9 cellular contexts compared by ENCODE assay signal in genomic region chr10:34814228-34815173, GRCh38. TPM values are rescaled to one million over a fixed set of nuclear protein-coding genes. Genes with fewer than 3 reads are reported as not detected.
A peak's percentile ranks its signal among the peaks of the same experiment; 100 is the strongest.
DNase-seq lines count a peak whose midpoint lies in the region; ATAC-seq and TF ChIP-seq lines count a peak whose summit lies in the region.
"Had no signal": no experiment of that assay in that cellular context is flagged by ENCODE, and none has a peak within 500 bp of the region (broad histone marks: within the 10 kb centered on the region; RNA-seq: fewer than 3 reads in every experiment).

No MANE protein-coding gene starts in this region.

- no peak for DNase-seq in activated T-cell treated with anti-CD3 and anti-CD28 coated beads, Interleukin-2, amount 50 U/mL, for 24 hours
- DNase-seq in activated T-cell treated with anti-CD3 and anti-CD28 coated beads for 4 hours: no peak
- DNase-seq in heart right ventricle: peak; percentile 53 to 56
- DNase-seq in psoas muscle: peak; percentile 48 to 69
- no peak for DNase-seq in cerebellar nuclear complex (lab: John Stamatoyannopoulos, UW)
- DNase-seq in GOT3 (lab: John Stamatoyannopoulos, UW): no peak

- H3K9me3 ChIP-seq in heart right ventricle (no peaks in the 10 kb centered on the region), psoas muscle (no peaks in the 10 kb centered on the region)

- intact Hi-C loops in heart right ventricle (cut with DNase I) (loop anchor here (2.0 to 10.0 kb wide), 11 partner anchors 37 to 150 kb away; no protein-coding TSS in a partner anchor), psoas muscle (cut with DNase I) (loop anchor here (2.0 to 10.0 kb wide), 4 partner anchors 77 to 147 kb away; no protein-coding TSS in a partner anchor)

- peaks cover 0 to 57% (median 0%) of the 10 kb centered on the region in 7 donors for H3K27me3 ChIP-seq in heart right ventricle
- no peaks in the 10 kb centered on the region for H3K27me3 ChIP-seq in psoas muscle (ENCODE audit: insufficient read depth in 3 of 3, low read length in 2 of 3)

- ATAC-seq in HG03457 (IDR thresholded peaks at IDR 0.05; ENCODE audit: unreplicated experiment): peak; percentile 17
- no peak for ATAC-seq in activated T-helper 17 cell treated with anti-CD3 and anti-CD28 coated beads, Interleukin-2, amount 50 U/mL, for 72 hours (replicated peaks)
- ATAC-seq in heart right ventricle: peak; percentile 41 to 72 (median 64)
- ATAC-seq in psoas muscle: peak; percentile 47 to 59 (median 55)

- no peak overlapping the region for H3K27ac Mint-ChIP-seq in activated T-cell treated with anti-CD3 and anti-CD28 coated beads, Interleukin-2, amount 50 U/mL, for 24 hours
- no peak overlapping the region for H3K27ac Mint-ChIP-seq in activated T-helper 17 cell treated with anti-CD3 and anti-CD28 coated beads, Interleukin-2, amount 50 U/mL, for 72 hours
- H3K27ac Mint-ChIP-seq: memory B cell had no signal

- WGBS in heart right ventricle, 2 donors: 0 to 1% methylated on average over 67 to 120 of the region's 120 CpGs
- WGBS in psoas muscle, 3 donors: 0 to 2% (median 1%) methylated on average over 35 to 120 of the region's 120 CpGs

- H3K27me3 Mint-ChIP-seq in activated T-cell treated with anti-CD3 and anti-CD28 coated beads, Interleukin-2, amount 50 U/mL, for 24 hours: peaks cover 65% of the 10 kb centered on the region
- peaks cover 57% of the 10 kb centered on the region for H3K27me3 Mint-ChIP-seq in activated T-helper 17 cell treated with anti-CD3 and anti-CD28 coated beads, Interleukin-2, amount 50 U/mL, for 72 hours

- no peaks in the 10 kb centered on the region for H3K36me3 Mint-ChIP-seq in activated T-cell treated with anti-CD3 and anti-CD28 coated beads, Interleukin-2, amount 50 U/mL, for 24 hours (ENCODE audit: low read depth)
- no peaks in the 10 kb centered on the region for H3K36me3 Mint-ChIP-seq in activated T-helper 17 cell treated with anti-CD3 and anti-CD28 coated beads, Interleukin-2, amount 50 U/mL, for 72 hours (ENCODE audit: low read depth)
- H3K36me3 Mint-ChIP-seq: memory B cell had no signal

- peak overlapping the region; percentile 59 for H3K4me3 Mint-ChIP-seq in activated T-cell treated with anti-CD3 and anti-CD28 coated beads, Interleukin-2, amount 50 U/mL, for 24 hours
- peak overlapping the region; percentile 23 for H3K4me3 Mint-ChIP-seq in activated T-helper 17 cell treated with anti-CD3 and anti-CD28 coated beads, Interleukin-2, amount 50 U/mL, for 72 hours

- H3K36me3 ChIP-seq in heart right ventricle: no peaks in the 10 kb centered on the region
- H3K36me3 ChIP-seq in psoas muscle (ENCODE audit: insufficient read depth in 1 of 2, low read depth in 1 of 2): no peaks in the 10 kb centered on the region

- peak overlapping the region; percentile 68 to 91 (median 85) for H3K27ac ChIP-seq in heart right ventricle
- peak overlapping the region; percentile 80 for H3K27ac ChIP-seq in psoas muscle

- H3K4me1 Mint-ChIP-seq in activated T-cell treated with anti-CD3 and anti-CD28 coated beads, Interleukin-2, amount 50 U/mL, for 24 hours (ENCODE audit: low read depth): peaks cover 14% of the 10 kb centered on the region
- H3K4me1 Mint-ChIP-seq in activated T-helper 17 cell treated with anti-CD3 and anti-CD28 coated beads, Interleukin-2, amount 50 U/mL, for 72 hours: peaks cover 4% of the 10 kb centered on the region

- peak in 1 of 9 donors; percentile 15 for TF ChIP-seq CTCF in heart right ventricle (IDR thresholded peaks at IDR 0.05)
- no peak for TF ChIP-seq CTCF in psoas muscle (IDR thresholded peaks at IDR 0.05)

- H3K4me1 ChIP-seq in heart right ventricle: peaks cover 3 to 51% (median 36%) of the 10 kb centered on the region in 9 donors
- H3K4me1 ChIP-seq in psoas muscle: peaks cover 41% of the 10 kb centered on the region

- no peaks in the 10 kb centered on the region for H3K9me3 Mint-ChIP-seq in activated T-cell treated with anti-CD3 and anti-CD28 coated beads, Interleukin-2, amount 50 U/mL, for 24 hours
- no peaks in the 10 kb centered on the region for H3K9me3 Mint-ChIP-seq in activated T-helper 17 cell treated with anti-CD3 and anti-CD28 coated beads, Interleukin-2, amount 50 U/mL, for 72 hours
- H3K9me3 Mint-ChIP-seq: memory B cell had no signal

- H3K4me3 ChIP-seq in heart right ventricle (peak overlapping the region; percentile 56 to 97 (median 80)), psoas muscle (peak overlapping the region; percentile 81)

RNA-seq across cellular contexts. Expression of gene PARD3, which starts 0.6 kb away (rescaled TPM):
- total RNA-seq in activated T-helper 17 cell treated with anti-CD3 and anti-CD28 coated beads, Interleukin-2, amount 50 U/mL, for 72 hours: under 1 TPM; 0.13 to 0.24 TPM
- 10 to 100 TPM; 28.8 to 41.8 (median 34.2) TPM for total RNA-seq in heart right ventricle
- 10 to 100 TPM; 19.7 to 37.6 TPM for polyA plus RNA-seq in heart right ventricle
- total RNA-seq in psoas muscle: 10 to 100 TPM; 52.7 to 84.4 (median 63.3) TPM
- 10 to 100 TPM; 20.2 to 53.4 (median 29.0) TPM for polyA plus RNA-seq in psoas muscle

Comparison
In these comparisons a context has a peak if more than half of its experiments do, and no peak if none do; other contexts are left out.
1. DNase-seq: peak in heart right ventricle (2 of 2) and psoas muscle (2 of 2); none in activated T-cell treated with anti-CD3 and anti-CD28 coated beads, Interleukin-2, amount 50 U/mL, for 24 hours (single experiment), activated T-cell treated with anti-CD3 and anti-CD28 coated beads for 4 hours (single experiment), cerebellar nuclear complex (0 of 2) and GOT3 (single experiment).
2. RNA of gene PARD3, which starts 0.6 kb away (total RNA-seq): 52.7 to 84.4 TPM in psoas muscle and 28.8 to 41.8 TPM in heart right ventricle; 0.13 to 0.24 TPM in activated T-helper 17 cell treated with anti-CD3 and anti-CD28 coated beads, Interleukin-2, amount 50 U/mL, for 72 hours; every median in the first group is over 10 times any median in the second.